1 cellular context compared by ENCODE assay signal in the genomic region with DNA sequence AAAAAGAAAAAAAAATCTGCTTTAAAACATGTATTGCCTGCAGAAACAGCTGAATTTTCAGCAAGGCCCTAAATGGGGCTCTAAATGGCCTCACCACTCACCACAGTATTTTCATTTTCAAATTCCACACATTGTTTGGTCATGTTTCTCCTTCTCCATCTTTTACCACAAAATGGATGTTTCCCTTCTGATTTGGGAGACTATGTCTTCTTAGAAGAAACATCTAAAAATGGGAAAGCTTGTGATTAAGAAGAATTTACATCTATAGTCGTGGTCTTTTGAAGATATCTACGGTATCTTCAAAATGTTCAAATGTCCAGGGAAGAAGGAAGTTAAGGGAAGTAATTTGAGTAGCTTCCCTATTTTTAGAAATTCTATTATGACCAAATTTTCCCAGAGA.
TF ChIP-seq lines count a peak whose summit lies in the region.

No MANE protein-coding gene starts in this region.

TF ChIP-seq in IMR-90, 13 proteins besides CTCF, POLR2A, EP300 and RAD21 (continued from another document):
- TF ChIP-seq, protein P1, sequence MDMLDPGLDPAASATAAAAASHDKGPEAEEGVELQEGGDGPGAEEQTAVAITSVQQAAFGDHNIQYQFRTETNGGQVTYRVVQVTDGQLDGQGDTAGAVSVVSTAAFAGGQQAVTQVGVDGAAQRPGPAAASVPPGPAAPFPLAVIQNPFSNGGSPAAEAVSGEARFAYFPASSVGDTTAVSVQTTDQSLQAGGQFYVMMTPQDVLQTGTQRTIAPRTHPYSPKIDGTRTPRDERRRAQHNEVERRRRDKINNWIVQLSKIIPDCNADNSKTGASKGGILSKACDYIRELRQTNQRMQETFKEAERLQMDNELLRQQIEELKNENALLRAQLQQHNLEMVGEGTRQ (IDR thresholded peaks at IDR 0.05; ENCODE audit: low read depth, low read length), result no peak
- TF ChIP-seq FOS (IDR thresholded peaks at IDR 0.05; ENCODE audit: low read depth, low read length), result no peak
- no peak for TF ChIP-seq CEBPB (IDR thresholded peaks at IDR 0.05; ENCODE audit: low read depth, low read length)
- no peak for TF ChIP-seq BHLHE40 (IDR thresholded peaks at IDR 0.05; ENCODE audit: low read depth, low read length)
- no peak for TF ChIP-seq MAZ (IDR thresholded peaks at IDR 0.05; ENCODE audit: borderline replicate concordance, low read depth, low read length)
- TF ChIP-seq SMC3 (IDR thresholded peaks at IDR 0.05; ENCODE audit: low read depth, low read length), result no peak
- no peak for TF ChIP-seq MAFK (IDR thresholded peaks at IDR 0.05; ENCODE audit: low read depth, low read length)
TF ChIP-seq in IMR-90: peak in this region for 0.
